Comparison of ENCODE assay signal across 31 cellular contexts in genomic region chr5:58090704-58091103, GRCh38.
"Had no signal": no experiment of that assay in that cellular context is flagged by ENCODE, and none has a peak within 500 bp of the region (broad histone marks: within the 10 kb centered on the region; RNA-seq: fewer than 3 reads in every experiment).

No MANE protein-coding gene starts in this region.

- H3K4me1 Mint-ChIP-seq: activated B cell treated with CpG ODN at 0.5 μM for 24 hours; activated naive CD4-positive, alpha-beta T cell treated with anti-CD3 and anti-CD28 coated beads, Interleukin-2, amount 50 U/mL, for 24 hours; activated naive CD8-positive, alpha-beta T cell treated with anti-CD3 and anti-CD28 coated beads, Interleukin-2, amount 10 ng/mL, durations not matched to agents 7 days and 5 days; central memory CD8-positive, alpha-beta T cell had no signal

- H3K36me3 ChIP-seq: ascending aorta, cardiac muscle cell had no signal

- H3K9me3 Mint-ChIP-seq: activated B cell treated with CpG ODN at 0.5 μM for 24 hours; activated naive CD4-positive, alpha-beta T cell treated with anti-CD3 and anti-CD28 coated beads, Interleukin-2, amount 50 U/mL, for 24 hours; activated naive CD8-positive, alpha-beta T cell treated with anti-CD3 and anti-CD28 coated beads, Interleukin-2, amount 10 ng/mL, durations not matched to agents 7 days and 5 days; activated T-cell treated with anti-CD3 and anti-CD28 coated beads, Interleukin-2, amount 50 U/mL, for 24 hours; activated T-helper 2 cell treated with anti-CD3 and anti-CD28 coated beads, Interferon-gamma antibody, Interleukin-2, Interleukin-4, amounts not matched to agents 10 μg/mL and 5 μg/mL and 100 μg/mL, durations not matched to agents 14 hours and 24 hours and 36 hours had no signal

- H3K27ac Mint-ChIP-seq: activated B cell treated with CpG ODN at 0.5 μM for 24 hours; activated CD8-positive, alpha-beta T cell treated with anti-CD3 and anti-CD28 coated beads for 36 hours; activated naive CD4-positive, alpha-beta T cell treated with anti-CD3 and anti-CD28 coated beads, Interleukin-2, amount 50 U/mL, for 24 hours; activated naive CD8-positive, alpha-beta T cell treated with anti-CD3 and anti-CD28 coated beads, Interleukin-2, amount 10 ng/mL, durations not matched to agents 7 days and 5 days; activated T-cell treated with anti-CD3 and anti-CD28 coated beads, Interleukin-2, amount 50 U/mL, for 24 hours; activated T-helper 2 cell treated with anti-CD3 and anti-CD28 coated beads, Interferon-gamma antibody, Interleukin-2, Interleukin-4, amounts not matched to agents 10 μg/mL and 5 μg/mL and 100 μg/mL, durations not matched to agents 14 hours and 24 hours and 36 hours had no signal

- H3K36me3 Mint-ChIP-seq: activated naive CD4-positive, alpha-beta T cell treated with anti-CD3 and anti-CD28 coated beads, Interleukin-2, amount 50 U/mL, for 24 hours; activated naive CD8-positive, alpha-beta T cell treated with anti-CD3 and anti-CD28 coated beads, Interleukin-2, amount 10 ng/mL, durations not matched to agents 7 days and 5 days had no signal

- ATAC-seq: activated CD8-positive, alpha-beta T cell treated with anti-CD3 and anti-CD28 coated beads for 36 hours had no signal

- H3K4me3 ChIP-seq: ascending aorta, cardiac muscle cell, PC-9 had no signal

- H3K27ac ChIP-seq: ascending aorta, cardiac muscle cell, KMS-11, PC-9, VCaP had no signal

- H3K9me3 ChIP-seq: ascending aorta had no signal

- H3K4me1 ChIP-seq: ascending aorta had no signal

- H3K27me3 Mint-ChIP-seq: activated B cell treated with CpG ODN at 0.5 μM for 24 hours; activated naive CD4-positive, alpha-beta T cell treated with anti-CD3 and anti-CD28 coated beads, Interleukin-2, amount 50 U/mL, for 24 hours; central memory CD8-positive, alpha-beta T cell had no signal

- DNase-seq: activated B cell treated with CpG ODN at 0.5 μM for 24 hours; activated CD4-positive, alpha-beta T cell treated with anti-CD3 and anti-CD28 coated beads for 48 hours; activated CD4-positive, CD25-positive, alpha-beta regulatory T cell treated with anti-CD3 and anti-CD28 coated beads, Interleukin-2, amount 50 U/mL, for 72 hours; activated CD8-positive, alpha-beta T cell treated with anti-CD3 and anti-CD28 coated beads for 36 hours; activated gamma-delta T cell; activated naive CD4-positive, alpha-beta T cell treated with Interleukin-2 at 50 U/mL for 16 hours; activated naive CD8-positive, alpha-beta T cell treated with anti-CD3 and anti-CD28 coated beads, Interleukin-2, amount 10 ng/mL, durations not matched to agents 7 days and 5 days; activated T-cell treated with anti-CD3 and anti-CD28 coated beads, Interleukin-2, amount 50 U/mL, for 24 hours; amygdala; NCI-H1092 treated with DMSO at 0.1 percent for 48 hours; NCI-H1417; NCI-H146; NCI-H187 treated with DMSO at 0.1 percent for 48 hours; NCI-H2081; NCI-H510A treated with DMSO at 0.1 percent for 48 hours; NCI-H526 treated with DMSO at 0.1 percent for 48 hours; NCI-H774; NK-92 treated with Interleukin-12 subunit alpha and Interleukin-12 subunit beta, amount 100 ng/mL, for 24 hours; PC-9; Right ventricle myocardium superior; SW 1271; T-helper 1 cell; T-helper 2 cell; T-helper 9 cell had no signal

- H3K27me3 ChIP-seq: ascending aorta, cardiac muscle cell had no signal

- H3K4me3 Mint-ChIP-seq: activated B cell treated with CpG ODN at 0.5 μM for 24 hours; activated CD8-positive, alpha-beta T cell treated with anti-CD3 and anti-CD28 coated beads for 36 hours; activated naive CD4-positive, alpha-beta T cell treated with anti-CD3 and anti-CD28 coated beads, Interleukin-2, amount 50 U/mL, for 24 hours; activated naive CD8-positive, alpha-beta T cell treated with anti-CD3 and anti-CD28 coated beads, Interleukin-2, amount 10 ng/mL, durations not matched to agents 7 days and 5 days; activated T-cell treated with anti-CD3 and anti-CD28 coated beads, Interleukin-2, amount 50 U/mL, for 24 hours; central memory CD8-positive, alpha-beta T cell had no signal
